10 cellular contexts compared by ENCODE assay signal in genomic region chr2:192669505-192670082, GRCh38.
"Had no signal": no experiment of that assay in that cellular context is flagged by ENCODE, and none has a peak within 500 bp of the region (broad histone marks: within the 10 kb centered on the region; RNA-seq: fewer than 3 reads in every experiment).

No MANE protein-coding gene starts in this region.

- DNase-seq: activated CD8-positive, alpha-beta memory T cell treated with anti-CD3 and anti-CD28 coated beads, Interleukin-2, amount 50 U/mL, for 48 hours; activated CD8-positive, alpha-beta T cell treated with anti-CD3 and anti-CD28 coated beads for 36 hours; dorsolateral prefrontal cortex; hippocampal formation; mesendoderm; ovary; stimulated activated CD4-positive, alpha-beta T cell treated with anti-CD3 and anti-CD28 coated beads, Interleukin-4, amount 100 ng/mL, for 24 hours; upper lobe of left lung had no signal

- H3K27ac ChIP-seq: ascending aorta, dorsolateral prefrontal cortex, ovary, upper lobe of left lung had no signal

- ATAC-seq: activated CD8-positive, alpha-beta T cell treated with anti-CD3 and anti-CD28 coated beads for 36 hours; esophagus mucosa had no signal

- H3K9me3 ChIP-seq: ascending aorta, ovary, upper lobe of left lung had no signal

- H3K36me3 ChIP-seq: ascending aorta, ovary, upper lobe of left lung had no signal

- H3K4me1 ChIP-seq: ascending aorta, upper lobe of left lung had no signal

- H3K27me3 ChIP-seq: ascending aorta, dorsolateral prefrontal cortex, ovary, upper lobe of left lung had no signal

- H3K4me3 ChIP-seq: ascending aorta, dorsolateral prefrontal cortex, ovary, upper lobe of left lung had no signal
